Comparison of ENCODE assay signal across 8 cellular contexts in the genomic region with DNA sequence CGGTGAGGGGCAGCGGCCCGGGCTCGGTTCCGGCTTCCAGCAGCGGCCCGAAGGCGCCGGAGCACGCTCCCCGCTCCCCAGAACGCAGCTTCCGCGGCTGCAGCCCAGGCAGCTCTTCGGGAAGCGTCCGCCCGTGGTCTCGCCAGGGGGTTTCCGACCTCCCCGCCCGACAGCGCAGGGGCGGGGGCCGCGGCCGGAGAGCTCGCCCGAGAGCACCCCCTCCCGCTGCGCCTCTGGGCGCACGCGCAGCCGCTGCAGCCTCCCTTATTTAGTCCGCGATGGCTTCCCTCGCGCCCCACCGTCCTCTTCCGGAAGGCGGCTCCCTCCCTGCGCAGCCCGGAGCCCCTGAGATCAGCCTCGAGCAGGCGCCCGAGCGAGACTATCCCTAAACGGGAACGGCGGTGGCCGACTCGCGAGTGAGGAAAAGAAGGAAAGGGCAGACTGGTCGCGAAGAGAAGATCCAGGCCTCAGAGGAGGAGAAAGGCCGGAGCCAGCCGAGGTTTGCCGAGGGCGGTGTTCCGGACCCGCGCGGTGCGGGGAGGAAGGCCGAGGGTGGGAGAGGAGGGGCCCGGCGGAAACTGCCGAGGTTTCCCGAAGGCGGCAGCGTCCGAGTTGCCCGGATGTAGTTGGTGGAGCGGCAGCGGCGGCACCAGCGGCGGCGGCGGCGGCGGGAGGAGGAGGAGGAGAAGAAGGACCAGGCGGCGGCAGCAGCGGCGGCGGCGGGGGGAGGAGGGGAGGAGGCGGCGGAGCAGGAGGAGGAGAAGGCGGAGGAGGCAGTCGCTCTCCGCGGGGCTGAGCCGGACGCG. TPM values are rescaled to one million over a fixed set of nuclear protein-coding genes. Genes with fewer than 3 reads are reported as not detected.
DNase-seq lines count a peak whose midpoint lies in the region; ATAC-seq and TF ChIP-seq lines count a peak whose summit lies in the region.

Gene WAC, plus strand, starts transcription at position 610 of the 806 bp plus-strand sequence. CDS start 462 bp downstream, outside the sequence.

- TF ChIP-seq CTCF in BJ (IDR thresholded peaks at IDR 0.05; ENCODE audit: insufficient read depth, low read depth, low read length) = peak; percentile 27

- peak within 1 kb of the TSS; percentile 100 for H3K27ac Mint-ChIP-seq in activated CD4-positive, alpha-beta T cell treated with anti-CD3 and anti-CD28 coated beads, Interleukin-2, amount 10 ng/mL, durations not matched to agents 7 days and 5 days

- H3K27me3 Mint-ChIP-seq in activated CD4-positive, alpha-beta T cell treated with anti-CD3 and anti-CD28 coated beads, Interleukin-2, amount 10 ng/mL, durations not matched to agents 7 days and 5 days = no peaks in the 10 kb centered on the region

- ATAC-seq in GM19324 (IDR thresholded peaks at IDR 0.05; ENCODE audit: low FRiP score, unreplicated experiment) (peak; percentile 85), HG03469 (IDR thresholded peaks at IDR 0.05; ENCODE audit: unreplicated experiment) (peak; percentile 60), left lobe of liver (peak; percentile 91)

- H3K9me3 Mint-ChIP-seq in activated CD4-positive, alpha-beta T cell treated with anti-CD3 and anti-CD28 coated beads, Interleukin-2, amount 10 ng/mL, durations not matched to agents 7 days and 5 days = no peaks in the 10 kb centered on the region

- POLR2A ChIA-PET in BJ (lab: Charles Lee) = interaction anchor here (0.6 kb wide), 1 partner anchor 449 kb away, joined by 4 read pairs; no protein-coding TSS in a partner anchor
- POLR2A ChIA-PET in activated CD4-positive, alpha-beta T cell treated with anti-CD3 and anti-CD28 coated beads, Interleukin-2, amount 10 ng/mL, durations not matched to agents 7 days and 5 days (lab: Charles Lee) = no interaction called here

- DNase-seq in BJ (ENCODE audit: low read depth) = peak; percentile 51
- DNase-seq in NCI-H526 treated with DMSO at 0.1 percent for 48 hours (lab: John Stamatoyannopoulos, UW) = peak; percentile 85
- DNase-seq in activated CD4-positive, alpha-beta T cell treated with anti-CD3 and anti-CD28 coated beads, Interleukin-2, amount 10 ng/mL, durations not matched to agents 7 days and 5 days = peak; percentile 96
- peak; percentile 92 for DNase-seq in cortex of kidney (lab: John Stamatoyannopoulos, UW)
- DNase-seq in left lobe of liver (ENCODE audit: low spot score) = peak; percentile 97
- DNase-seq in stimulated activated CD4-positive, alpha-beta T cell treated with anti-CD3 and anti-CD28 coated beads, Interleukin-2, amount 100 ng/mL, for 4 hours (ENCODE audit: low read depth) = peak; percentile 93

- H3K27me3 ChIP-seq in BJ (ENCODE audit: control insufficient read depth, insufficient read depth, low read length) = no peaks in the 10 kb centered on the region

- peak within 1 kb of the TSS; percentile 97 for H3K4me3 Mint-ChIP-seq in activated CD4-positive, alpha-beta T cell treated with anti-CD3 and anti-CD28 coated beads, Interleukin-2, amount 10 ng/mL, durations not matched to agents 7 days and 5 days

- H3K36me3 Mint-ChIP-seq in activated CD4-positive, alpha-beta T cell treated with anti-CD3 and anti-CD28 coated beads, Interleukin-2, amount 10 ng/mL, durations not matched to agents 7 days and 5 days (ENCODE audit: low read depth) = peaks cover 56% of the 10 kb centered on the region

- H3K36me3 ChIP-seq in BJ (ENCODE audit: control insufficient read depth, insufficient read depth, low read length) = peaks cover 10% of the 10 kb centered on the region

- H3K4me1 Mint-ChIP-seq in activated CD4-positive, alpha-beta T cell treated with anti-CD3 and anti-CD28 coated beads, Interleukin-2, amount 10 ng/mL, durations not matched to agents 7 days and 5 days = peaks cover 54% of the 10 kb centered on the region

- CTCF ChIA-PET in BJ (lab: Yijun Ruan, JAX) = interaction anchor here (0.8 to 1.1 kb wide), 5 partner anchors 9 to 104 kb away, joined by 3 read pairs; no protein-coding TSS in a partner anchor
- CTCF ChIA-PET in activated CD4-positive, alpha-beta T cell treated with anti-CD3 and anti-CD28 coated beads, Interleukin-2, amount 10 ng/mL, durations not matched to agents 7 days and 5 days (lab: Charles Lee) = interaction anchor here (0.7 to 1.7 kb wide), 2 partner anchors 13 to 220 kb away, joined by 3 to 5 read pairs; no protein-coding TSS in a partner anchor

- H3K4me3 ChIP-seq in BJ (ENCODE audit: low read depth, low read length) = peak within 1 kb of the TSS; percentile 97

RNA-seq across cellular contexts. Expression of gene WAC, which starts in this region (rescaled TPM):
- 47.7 and 78.7 TPM in 2 replicates for polyA plus RNA-seq in BJ (2011; rRNA removed)
- polyA minus RNA-seq in BJ (2011; rRNA and poly(A)+ RNA removed) = 41.6 and 58.3 TPM in 2 replicates
- total RNA-seq in activated CD4-positive, alpha-beta T cell treated with anti-CD3 and anti-CD28 coated beads, Interleukin-2, amount 10 ng/mL, durations not matched to agents 7 days and 5 days = 100 to 1,000 TPM; 126 to 145 TPM
- total RNA-seq in left lobe of liver = 36.5 TPM

Comparison
In these comparisons a context has a peak if more than half of its experiments do, and no peak if none do; other contexts are left out.
1. Peak in every context shown above with its lines: DNase-seq, ATAC-seq and H3K4me3 ChIP-seq.